Comparison of ENCODE assay signal across 9 cellular contexts in genomic region chr12:43957732-43958131, GRCh38.
DNase-seq lines count a peak whose midpoint lies in the region; ATAC-seq and TF ChIP-seq lines count a peak whose summit lies in the region.
"Had no signal": no experiment of that assay in that cellular context is flagged by ENCODE, and none has a peak within 500 bp of the region (broad histone marks: within the 10 kb centered on the region; RNA-seq: fewer than 3 reads in every experiment).

No MANE protein-coding gene starts in this region.

- DNase-seq in ACHN (peak; percentile 80), GM10266 (ENCODE audit: extremely low spot score) (peak; percentile 42), H7 (peak; percentile 58), KG1 (lab: John Stamatoyannopoulos, UW) (peak; percentile 21), SK-MEL-5 (ENCODE audit: low read depth, low spot score) (peak; percentile 82), coronary artery (ENCODE audit: low spot score) (no peak)
- peak in 5 of 10 donors; percentile 1 to 35 (median 15) for DNase-seq in naive thymus-derived CD8-positive, alpha-beta T cell

- no peak overlapping the region for H3K4me3 ChIP-seq in H7 (ENCODE audit: insufficient read depth, low read depth, low read length)
- no peak overlapping the region for H3K4me3 ChIP-seq in coronary artery

- H3K27ac Mint-ChIP-seq in naive thymus-derived CD8-positive, alpha-beta T cell = no peak overlapping the region
- H3K27ac Mint-ChIP-seq: IgD-negative memory B cell had no signal

- peaks cover 0 to 9% (median under 1%) of the 10 kb centered on the region in 9 donors for H3K9me3 Mint-ChIP-seq in naive thymus-derived CD8-positive, alpha-beta T cell
- H3K9me3 Mint-ChIP-seq: IgD-negative memory B cell had no signal

- no peaks in the 10 kb centered on the region for H3K36me3 ChIP-seq in H7 (replicated peaks; ENCODE audit: control insufficient read depth, insufficient read depth, low read length)

- no peak overlapping the region for H3K27ac ChIP-seq in coronary artery

- H3K27me3 Mint-ChIP-seq in naive thymus-derived CD8-positive, alpha-beta T cell = no peaks in the 10 kb centered on the region
- H3K27me3 Mint-ChIP-seq: IgD-negative memory B cell had no signal

- in situ Hi-C loops in ACHN (cut with HindIII; ENCODE audit: low pct_ligation_motif_present, low pct_unique_long_range_greater_than_20kb, low sequenced_read_pairs) (no loop called here), SK-MEL-5 (cut with HindIII; ENCODE audit: low pct_unique_long_range_greater_than_20kb, low sequenced_read_pairs) (no loop called here)

- peaks cover 0 to 6% (median under 1%) of the 10 kb centered on the region in 3 donors for H3K36me3 Mint-ChIP-seq in naive thymus-derived CD8-positive, alpha-beta T cell
- H3K36me3 Mint-ChIP-seq: IgD-negative memory B cell had no signal

- H3K27me3 ChIP-seq in H7 (ENCODE audit: control insufficient read depth, insufficient read depth, low read length) = no peaks in the 10 kb centered on the region

- POLR2A ChIA-PET in naive thymus-derived CD8-positive, alpha-beta T cell (lab: Charles Lee) = no interaction called here

- no peak overlapping the region for H3K4me3 Mint-ChIP-seq in naive thymus-derived CD8-positive, alpha-beta T cell
- H3K4me3 Mint-ChIP-seq: IgD-negative memory B cell had no signal

- TF ChIP-seq CTCF in GM10266 (IDR thresholded peaks at IDR 0.05; ENCODE audit: control insufficient read depth, insufficient read depth, low read depth, missing control alignments) (peak; percentile 64), coronary artery (IDR thresholded peaks at IDR 0.05) (no peak)

- ATAC-seq in esophagus mucosa = peak; percentile 41
- ATAC-seq in naive thymus-derived CD8-positive, alpha-beta T cell = peak; percentile 46 to 54

- peaks cover 0 to 6% (median 3%) of the 10 kb centered on the region in 4 donors for H3K4me1 Mint-ChIP-seq in naive thymus-derived CD8-positive, alpha-beta T cell
